Comparison of ENCODE assay signal across 9 cellular contexts in the genomic region with DNA sequence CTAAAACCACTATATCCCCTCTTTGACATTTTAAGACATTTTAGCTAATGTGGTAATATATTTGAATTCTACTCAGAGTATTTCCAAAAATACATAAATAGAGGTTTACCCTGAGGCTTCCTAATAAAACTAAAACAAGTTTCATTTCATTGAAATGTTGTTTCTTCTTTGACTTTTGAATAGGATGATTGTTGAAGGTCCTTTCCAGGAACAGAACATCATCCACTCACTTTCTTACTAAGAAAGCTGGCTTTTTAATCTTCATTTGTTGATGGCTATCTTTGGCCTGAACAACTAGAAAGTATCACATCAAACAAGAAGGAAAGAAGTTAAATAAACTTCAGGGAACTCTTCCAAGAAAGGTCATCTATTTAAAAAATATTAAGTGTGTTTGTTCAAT.
"Had no signal": no experiment of that assay in that cellular context is flagged by ENCODE, and none has a peak within 500 bp of the region (broad histone marks: within the 10 kb centered on the region; RNA-seq: fewer than 3 reads in every experiment).

No MANE protein-coding gene starts in this region.

- H3K4me1 ChIP-seq: HAP-1 had no signal

- H3K4me3 Mint-ChIP-seq: HFFc6, IgD-negative memory B cell had no signal

- H3K9me3 ChIP-seq: HAP-1 had no signal

- H3K9ac ChIP-seq: GM23248 had no signal

- ATAC-seq: HCT116 had no signal

- H3K27ac Mint-ChIP-seq: HFFc6, IgD-negative memory B cell had no signal

- H3K9me3 Mint-ChIP-seq: HFFc6, IgD-negative memory B cell had no signal

- H3K4me3 ChIP-seq: GM23248, HAP-1 had no signal

- H3K27ac ChIP-seq: GM23248 had no signal

- FAIRE-seq: HTR-8/SVneo had no signal

- H2AFZ ChIP-seq: GM23248 had no signal

- DNase-seq: GOT3, H7, HFFc6, KBM-7 had no signal

- H3K27me3 Mint-ChIP-seq: IgD-negative memory B cell had no signal

- H3K36me3 ChIP-seq: HAP-1 had no signal
